10 cellular contexts compared by ENCODE assay signal in the genomic region with DNA sequence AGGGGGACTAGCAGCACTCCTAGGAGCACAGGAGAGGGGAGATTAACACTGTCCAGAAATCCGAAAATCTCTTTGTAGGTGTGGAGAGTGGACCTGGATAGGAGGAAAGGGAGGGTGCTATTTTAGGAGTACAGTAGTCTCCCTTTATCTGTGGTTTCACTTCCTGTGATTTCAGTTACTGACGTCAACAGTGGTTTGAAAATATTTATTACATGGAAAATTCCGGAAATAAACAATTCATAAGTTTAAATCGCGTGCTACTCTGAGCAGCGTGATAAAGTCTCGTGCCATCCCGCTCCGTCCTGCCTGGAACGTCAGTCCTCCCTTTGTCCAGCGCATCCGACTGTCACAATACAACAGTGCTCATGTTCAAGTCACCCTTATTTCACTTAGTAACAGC. TPM values are rescaled to one million over a fixed set of nuclear protein-coding genes. Genes with fewer than 3 reads are reported as not detected.
A peak's percentile ranks its signal among the peaks of the same experiment; 100 is the strongest.
DNase-seq lines count a peak whose midpoint lies in the region; ATAC-seq, FAIRE-seq and TF ChIP-seq lines count a peak whose summit lies in the region.
"Had no signal": no experiment of that assay in that cellular context is flagged by ENCODE, and none has a peak within 500 bp of the region (broad histone marks: within the 10 kb centered on the region; RNA-seq: fewer than 3 reads in every experiment).

No MANE protein-coding gene starts in this region.

- H3K4me3 ChIP-seq in A673 (ENCODE audit: low read depth, low read length, poor library complexity, severe bottlenecking) (peak overlapping the region; percentile 0), WI38 (ENCODE audit: low read depth, low read length) (peak overlapping the region; percentile 29; the same call in 1 of the 2 replicates), tibial artery (no peak overlapping the region)

- peak; percentile 23 for FAIRE-seq in GM12891 (lab: Jason Lieb, UNC)

- H3K9me3 ChIP-seq in A673 (ENCODE audit: low read depth, low read length, poor library complexity, severe bottlenecking) = no peaks in the 10 kb centered on the region
- no peaks in the 10 kb centered on the region for H3K9me3 ChIP-seq in tibial artery

- H3K4me1 ChIP-seq in A673 (ENCODE audit: insufficient read depth, low read length, poor library complexity, severe bottlenecking) = peaks cover 8% of the 10 kb centered on the region
- no peaks in the 10 kb centered on the region for H3K4me1 ChIP-seq in tibial artery

- intact Hi-C loops in A673 (cut with micrococcal nuclease; ENCODE audit: unreplicated experiment) = no loop called here
- intact Hi-C loops in left ventricle myocardium superior (cut with micrococcal nuclease) = no loop called here
- intact Hi-C loops in tibial artery (cut with DNase I; ENCODE audit: low total_unique reads) = no loop called here

- POLR2A ChIA-PET in A673 (lab: Charles Lee; ENCODE audit: low non-redundant PET) = no interaction called here

- TF ChIP-seq CTCF in A673 (conservative IDR thresholded peaks at IDR 0.05; ENCODE audit: low read depth, low read length) = no peak
- TF ChIP-seq CTCF in WI38 (IDR thresholded peaks at IDR 0.05; ENCODE audit: low read depth, low read length) = no peak
- no peak for TF ChIP-seq CTCF in tibial artery (IDR thresholded peaks at IDR 0.05)

- peaks cover 10% of the 10 kb centered on the region for H3K27me3 ChIP-seq in A673 (replicated peaks; ENCODE audit: insufficient read depth, low read depth, low read length, poor library complexity)
- peaks cover 0 to 22% of the 10 kb centered on the region in 2 donors for H3K27me3 ChIP-seq in tibial artery

- H3K36me3 ChIP-seq in A673 (ENCODE audit: insufficient read depth, low read length, poor library complexity, severe bottlenecking) (no peaks in the 10 kb centered on the region), tibial artery (no peaks in the 10 kb centered on the region)

- ATAC-seq in left ventricle myocardium superior = peak; percentile 36
- no peak for ATAC-seq in HG03354 (IDR thresholded peaks at IDR 0.05; ENCODE audit: poor library complexity, severe bottlenecking, unreplicated experiment)

- no peak for TF ChIP-seq POLR2A in GM12891 (IDR thresholded peaks at IDR 0.05; ENCODE audit: low read depth, low read length)

- CTCF ChIA-PET in A673 (lab: Charles Lee) = no interaction called here

- H3K27ac ChIP-seq in A673 (ENCODE audit: low read depth, low read length, poor library complexity, severe bottlenecking) = no peak overlapping the region
- no peak overlapping the region for H3K27ac ChIP-seq in tibial artery

- DNase-seq in A673 (ENCODE audit: low spot score) (peak; percentile 33), GM12891 (ENCODE audit: insufficient read length, low spot score) (no peak), left ventricle myocardium superior (no peak), tibial artery (no peak), midbrain (lab: John Stamatoyannopoulos, UW) (no peak), NCI-H2227 (lab: John Stamatoyannopoulos, UW; ENCODE audit: unreplicated experiment) (no peak)

- no TSS peak for BruUV-seq in A673 (replicated peaks; lab: Mats Ljungman, UMichigan)

TF ChIP-seq in GM12891, 5 proteins besides CTCF, POLR2A, EP300 and RAD21:
- TF ChIP-seq SPI1 (IDR thresholded peaks at IDR 0.05; ENCODE audit: low read depth, low read length) (peak; percentile 47), PAX5 (IDR thresholded peaks at IDR 0.05; ENCODE audit: insufficient read depth, low read length, severe bottlenecking) (no peak)

RNA-seq across cellular contexts. Expression of a gene that starts 6.6 kb away (rescaled TPM):
- total RNA-seq in A673 (2021) (not detected in 2 replicates), left ventricle myocardium superior (not detected)
- polyA plus RNA-seq in GM12891 (2012; ENCODE audit: low read depth, missing spikeins) = 30.3 TPM
- polyA plus RNA-seq: neural cell had no signal

RNA-seq across cellular contexts. Expression of a gene that starts 25.3 kb away (rescaled TPM):
- total RNA-seq in A673 (2021) (not detected in 2 replicates), left ventricle myocardium superior (not detected)
- not detected for polyA plus RNA-seq in GM12891 (2012; ENCODE audit: low read depth, missing spikeins)
- total RNA-seq: epithelial cell of proximal tubule had no signal
- polyA plus RNA-seq: neural cell had no signal

RNA-seq across cellular contexts. Expression of a gene that starts 31.1 kb away (rescaled TPM):
- not detected in 2 replicates for total RNA-seq in A673 (2021)
- polyA plus RNA-seq in GM12891 (2012; ENCODE audit: low read depth, missing spikeins) = 233 TPM
- 6.2 TPM for total RNA-seq in left ventricle myocardium superior
- total RNA-seq: epithelial cell of proximal tubule had no signal
- polyA plus RNA-seq: neural cell had no signal

RNA-seq across cellular contexts. Expression of a gene that starts 55.6 kb away (rescaled TPM):
- total RNA-seq in A673 (2021) = not detected in 2 replicates
- polyA plus RNA-seq in GM12891 (2012; ENCODE audit: low read depth, missing spikeins) = 10.4 TPM
- total RNA-seq in left ventricle myocardium superior = not detected
- polyA plus RNA-seq: neural cell had no signal

Comparison
In these comparisons a context has a peak if more than half of its experiments do, and no peak if none do; other contexts are left out.
1. H3K4me3 ChIP-seq: peak in A673 (single experiment) and WI38 (single experiment); none in tibial artery (0 of 2).